Comparison of ENCODE assay signal across 9 cellular contexts in genomic region chr6:11921017-11921438, GRCh38.
DNase-seq lines count a peak whose midpoint lies in the region; ATAC-seq, FAIRE-seq and TF ChIP-seq lines count a peak whose summit lies in the region.
"Had no signal": no experiment of that assay in that cellular context is flagged by ENCODE, and none has a peak within 500 bp of the region (broad histone marks: within the 10 kb centered on the region; RNA-seq: fewer than 3 reads in every experiment).

No MANE protein-coding gene starts in this region.

- peaks cover 0 to 5% (median 0%) of the 10 kb centered on the region in 7 donors for H3K9me3 Mint-ChIP-seq in CD14-positive monocyte
- H3K9me3 Mint-ChIP-seq: activated naive CD4-positive, alpha-beta T cell treated with anti-CD3 and anti-CD28 coated beads, Interleukin-2, amount 50 U/mL, for 24 hours had no signal

- no peak for ATAC-seq in GM21423 (IDR thresholded peaks at IDR 0.05; ENCODE audit: unreplicated experiment)
- no peak for ATAC-seq in GM18502 (IDR thresholded peaks at IDR 0.05; ENCODE audit: poor library complexity, unreplicated experiment)

- TF ChIP-seq CTCF in osteoblast (IDR thresholded peaks at IDR 0.05; ENCODE audit: extremely low read depth, low read depth, low read length) (no peak), CD14-positive monocyte (IDR thresholded peaks at IDR 0.05) (no peak)

- no peaks in the 10 kb centered on the region for H4K20me1 ChIP-seq in osteoblast (ENCODE audit: insufficient read depth, low read length)

- peak overlapping the region in 1 of 7 donors; percentile 55 for H3K27ac Mint-ChIP-seq in CD14-positive monocyte

- no peaks in the 10 kb centered on the region for H3K9me3 ChIP-seq in osteoblast (ENCODE audit: low read depth, low read length)

- peak overlapping the region; percentile 82 for H3K27ac ChIP-seq in osteoblast (ENCODE audit: low read depth, low read length)

- H2AFZ ChIP-seq in osteoblast (ENCODE audit: low read length), result peak overlapping the region; percentile 77

- peak; percentile 68 for FAIRE-seq in RCC 7860 (lab: Jason Lieb, UNC)

- peak; percentile 95 for DNase-seq in AG20443 (ENCODE audit: low spot score)
- DNase-seq in RCC 7860 (ENCODE audit: low spot score), result peak; percentile 88
- peak; percentile 89 for DNase-seq in fibroblast of peridontal ligament (ENCODE audit: extremely low read depth)
- DNase-seq in osteoblast (ENCODE audit: insufficient read length, low spot score, missing footprints), result peak; percentile 97
- no peak for DNase-seq in NCI-H2227 (lab: John Stamatoyannopoulos, UW; ENCODE audit: unreplicated experiment)
- DNase-seq in CD14-positive monocyte (ENCODE audit: low spot score), result no peak

- intact Hi-C loops in CD14-positive monocyte (cut with micrococcal nuclease), result no loop called here

- no peak overlapping the region for H3K4me3 Mint-ChIP-seq in CD14-positive monocyte
- H3K4me3 Mint-ChIP-seq: activated naive CD4-positive, alpha-beta T cell treated with anti-CD3 and anti-CD28 coated beads, Interleukin-2, amount 50 U/mL, for 24 hours had no signal

- H3K4me3 ChIP-seq in osteoblast (ENCODE audit: insufficient read depth, low read length), result no peak overlapping the region

- H3K79me2 ChIP-seq in osteoblast (ENCODE audit: insufficient read depth, low read length), result no peaks in the 10 kb centered on the region

- peaks cover 0 to 5% (median 0%) of the 10 kb centered on the region in 3 donors for H3K27me3 Mint-ChIP-seq in CD14-positive monocyte (ENCODE audit: low read depth in 3 of 3)
- H3K27me3 Mint-ChIP-seq: activated naive CD4-positive, alpha-beta T cell treated with anti-CD3 and anti-CD28 coated beads, Interleukin-2, amount 50 U/mL, for 24 hours had no signal

- H3K36me3 ChIP-seq in osteoblast (ENCODE audit: insufficient read depth, low read length), result no peaks in the 10 kb centered on the region

- no peaks in the 10 kb centered on the region for H3K4me1 Mint-ChIP-seq in CD14-positive monocyte
- H3K4me1 Mint-ChIP-seq: activated naive CD4-positive, alpha-beta T cell treated with anti-CD3 and anti-CD28 coated beads, Interleukin-2, amount 50 U/mL, for 24 hours had no signal

- H3K4me1 ChIP-seq in osteoblast (ENCODE audit: insufficient read depth, low read length), result peaks cover 31% of the 10 kb centered on the region

- no peaks in the 10 kb centered on the region for H3K27me3 ChIP-seq in osteoblast (ENCODE audit: insufficient read depth, low read length)

- no peak overlapping the region for H3K4me2 ChIP-seq in osteoblast (ENCODE audit: insufficient read depth, low read length)

- no peaks in the 10 kb centered on the region for H3K36me3 Mint-ChIP-seq in CD14-positive monocyte
- H3K36me3 Mint-ChIP-seq: activated naive CD4-positive, alpha-beta T cell treated with anti-CD3 and anti-CD28 coated beads, Interleukin-2, amount 50 U/mL, for 24 hours had no signal

Comparison
In these comparisons a context has a peak if more than half of its experiments do, and no peak if none do; other contexts are left out.
1. DNase-seq: peak in AG20443 (single experiment), RCC 7860 (single experiment), fibroblast of peridontal ligament (single experiment) and osteoblast (single experiment); none in NCI-H2227 (single experiment) and CD14-positive monocyte (single experiment).